8 cellular contexts compared by ENCODE assay signal in the genomic region with DNA sequence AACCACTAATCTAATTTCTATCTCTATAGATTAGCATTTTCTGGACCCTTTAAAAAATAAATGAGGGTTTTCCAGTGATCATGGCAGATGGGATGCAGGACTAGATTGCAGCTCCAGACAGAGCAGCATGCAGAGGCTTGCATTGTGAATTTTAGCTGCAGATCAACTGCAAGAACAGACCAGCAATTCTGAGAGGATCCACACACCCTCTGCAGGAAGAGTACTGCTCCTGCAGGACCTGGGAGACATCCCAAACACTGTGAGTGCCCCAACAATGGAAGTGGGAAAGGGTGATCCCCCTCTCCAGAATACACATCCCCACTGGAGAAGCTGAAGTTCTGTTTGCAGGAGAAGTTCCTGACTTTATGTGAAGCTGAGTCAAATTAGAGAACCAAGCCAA. TPM values are rescaled to one million over a fixed set of nuclear protein-coding genes. Genes with fewer than 3 reads are reported as not detected.
"Had no signal": no experiment of that assay in that cellular context is flagged by ENCODE, and none has a peak within 500 bp of the region (broad histone marks: within the 10 kb centered on the region; RNA-seq: fewer than 3 reads in every experiment).

No MANE protein-coding gene starts in this region.

RNA-seq across cellular contexts. Expression of gene UGT2B15, which starts 0.8 kb away (rescaled TPM):
- total RNA-seq: activated CD8-positive, alpha-beta T cell treated with anti-CD3 and anti-CD28 coated beads, Interleukin-2, amount 10 ng/mL, durations not matched to agents 7 days and 5 days; activated T-helper 1 cell treated with anti-CD3 and anti-CD28 coated beads, Interleukin-12 subunit alpha, Interleukin-12 subunit beta, Interleukin-2, Interleukin-4 antibody, amounts not matched to agents 30 ng/mL and 10 ng/mL and 1 ng/mL, durations not matched to agents 14 hours and 24 hours and 36 hours; esophagus muscularis mucosa; lower lobe of right lung; naive thymus-derived CD8-positive, alpha-beta T cell; posterior vena cava; T-helper 2 cell treated with Interferon-gamma antibody and Interleukin-4, amounts not matched to agents 100 ng/mL and 5 ng/mL, for 36 hours; temporal lobe had no signal
- polyA plus RNA-seq: naive thymus-derived CD8-positive, alpha-beta T cell had no signal
